In the genomic region with DNA sequence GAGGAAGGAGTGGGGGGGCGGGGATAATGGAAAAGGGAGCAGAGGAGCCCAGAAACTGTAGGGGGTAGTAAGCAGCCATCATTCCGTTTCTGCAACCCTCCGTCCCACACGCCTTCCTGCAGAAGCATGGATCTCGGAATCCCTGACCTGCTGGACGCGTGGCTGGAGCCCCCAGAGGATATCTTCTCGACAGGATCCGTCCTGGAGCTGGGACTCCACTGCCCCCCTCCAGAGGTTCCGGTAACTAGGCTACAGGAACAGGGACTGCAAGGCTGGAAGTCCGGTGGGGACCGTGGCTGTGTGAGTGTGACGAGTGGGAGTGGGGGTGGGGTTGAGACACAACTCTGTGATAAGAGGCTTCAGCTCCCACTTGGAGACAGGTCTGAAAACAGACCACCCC, we compare ENCODE assay signal across 8 cellular contexts. TPM values are rescaled to one million over a fixed set of nuclear protein-coding genes. Genes with fewer than 3 reads are reported as not detected.
A peak's percentile ranks its signal among the peaks of the same experiment; 100 is the strongest.
DNase-seq lines count a peak whose midpoint lies in the region; ATAC-seq, FAIRE-seq and TF ChIP-seq lines count a peak whose summit lies in the region.

No MANE protein-coding gene starts in this region.

- no peak overlapping the region for H2BK5ac ChIP-seq in neuronal stem cell (ENCODE audit: low read length)

- H3K18ac ChIP-seq in neuronal stem cell (ENCODE audit: low read length) = no peak overlapping the region

- POLR2A ChIA-PET in CD4-positive, alpha-beta T cell (lab: Charles Lee) = interaction anchor here (0.9 to 4.7 kb wide), 10 partner anchors 9 to 191 kb away, joined by 3 to 149 read pairs (median 26); a partner anchor contains a TSS

- peak overlapping the region; percentile 96 for H3K4me3 Mint-ChIP-seq in CD4-positive, alpha-beta T cell

- no peaks in the 10 kb centered on the region for H3K27me3 Mint-ChIP-seq in CD4-positive, alpha-beta T cell

- no peak for FAIRE-seq in D721Med (lab: Jason Lieb, UNC)

- H2BK120ac ChIP-seq in neuronal stem cell (ENCODE audit: low read depth, low read length) = no peak overlapping the region

- WGBS in ectodermal cell, 2 experiments = 77 to 80% methylated on average over 13 of the region's 13 CpGs
- WGBS in neuronal stem cell (ENCODE audit: extremely low coverage in 2 of 2, insufficient read length in 2 of 2, insufficient replicate concordance in 1 of 2), 2 donors = no CpG with 5 or more reads among the region's 13 CpGs

- no peaks in the 10 kb centered on the region for H3K79me1 ChIP-seq in neuronal stem cell (ENCODE audit: low read depth, low read length)

- H3K14ac ChIP-seq in neuronal stem cell (ENCODE audit: low read length) = no peak overlapping the region

- no peak overlapping the region for H3K23ac ChIP-seq in neuronal stem cell (ENCODE audit: low read depth, low read length, poor library complexity)

- H3K4me1 ChIP-seq in ectodermal cell (ENCODE audit: control insufficient read depth, insufficient read depth, low read length) (peaks cover 3% of the 10 kb centered on the region), neuronal stem cell (ENCODE audit: control insufficient read depth in 2 of 2, insufficient read depth in 1 of 2, low read depth in 1 of 2, low read length in 2 of 2) (peaks cover 6 to 14% of the 10 kb centered on the region in 2 donors)

- peak overlapping the region; percentile 82 for H2BK15ac ChIP-seq in neuronal stem cell (ENCODE audit: low read length)

- peaks cover 52% of the 10 kb centered on the region for H3K4me1 Mint-ChIP-seq in CD4-positive, alpha-beta T cell (ENCODE audit: low read depth)

- peak overlapping the region; percentile 65 for H3K9ac ChIP-seq in neuronal stem cell (ENCODE audit: low read depth, low read length, poor library complexity)

- H4K91ac ChIP-seq in neuronal stem cell (ENCODE audit: low read depth, low read length, poor library complexity) = no peak overlapping the region

- no peak for TF ChIP-seq CTCF in CD4-positive, alpha-beta T cell (IDR thresholded peaks at IDR 0.05)
- TF ChIP-seq CTCF in NB4 (IDR thresholded peaks at IDR 0.05; ENCODE audit: low read depth, low read length) (no peak), D721Med (IDR thresholded peaks at IDR 0.05; ENCODE audit: insufficient read depth, missing control alignments) (no peak)

- no peak for DNase-seq in CD4-positive, alpha-beta T cell
- DNase-seq in NB4 (ENCODE audit: low read depth) = no peak
- DNase-seq in neuronal stem cell (ENCODE audit: low spot score) = no peak
- DNase-seq in DMS 273 (lab: John Stamatoyannopoulos, UW; ENCODE audit: unreplicated experiment) = no peak
- no peak for DNase-seq in SHP77 treated with DMSO at 0.1 percent for 48 hours (lab: John Stamatoyannopoulos, UW)
- no peak for DNase-seq in D721Med (ENCODE audit: insufficient read length, low spot score)

- H3K4me2 ChIP-seq in neuronal stem cell (ENCODE audit: insufficient read depth, low read length, poor library complexity, severe bottlenecking) = peak overlapping the region; percentile 63

- peak overlapping the region; percentile 87 for H2AK5ac ChIP-seq in neuronal stem cell (ENCODE audit: low read depth, low read length)

- H3K36me3 Mint-ChIP-seq in CD4-positive, alpha-beta T cell (ENCODE audit: low read depth) = peaks cover 20% of the 10 kb centered on the region

- TF ChIP-seq POLR2A in NB4 (IDR thresholded peaks at IDR 0.05; ENCODE audit: extremely low read depth, insufficient read length) = no peak

- H3K27me3 ChIP-seq in CD4-positive, alpha-beta T cell (ENCODE audit: control insufficient read depth, insufficient read depth, low read length) = no peaks in the 10 kb centered on the region
- H3K27me3 ChIP-seq in ectodermal cell (ENCODE audit: control insufficient read depth, insufficient read depth, low read length, poor library complexity, severe bottlenecking) (no peaks in the 10 kb centered on the region), neuronal stem cell (ENCODE audit: control insufficient read depth in 3 of 3, insufficient read depth in 3 of 3, low read depth in 1 of 3, low read length in 3 of 3) (no peaks in the 10 kb centered on the region)

- CTCF ChIA-PET in CD4-positive, alpha-beta T cell (lab: Charles Lee) = interaction anchor here (1.5 to 3.5 kb wide), 6 partner anchors 9 to 171 kb away, joined by 4 to 30 read pairs (median 11); a partner anchor contains a TSS

- H2BK12ac ChIP-seq in neuronal stem cell (ENCODE audit: low read length) = no peak overlapping the region

- ATAC-seq in CD4-positive, alpha-beta T cell (ENCODE audit: poor library complexity) = no peak
- ATAC-seq in GM21786 (IDR thresholded peaks at IDR 0.05; ENCODE audit: unreplicated experiment) = no peak

- H3K9me3 Mint-ChIP-seq in CD4-positive, alpha-beta T cell = no peaks in the 10 kb centered on the region

- no peak overlapping the region for H3K4ac ChIP-seq in neuronal stem cell (ENCODE audit: low read length)

- H3K9me3 ChIP-seq in CD4-positive, alpha-beta T cell (ENCODE audit: control insufficient read depth, low read length) = no peaks in the 10 kb centered on the region
- no peaks in the 10 kb centered on the region for H3K9me3 ChIP-seq in ectodermal cell (ENCODE audit: control insufficient read depth, low read length)
- H3K9me3 ChIP-seq in neuronal stem cell (replicated peaks in 1 of 2; ENCODE audit: control insufficient read depth in 2 of 2, insufficient read depth in 1 of 2, low read depth in 1 of 2, low read length in 2 of 2) = no peaks in the 10 kb centered on the region

- H3K27ac ChIP-seq in CD4-positive, alpha-beta T cell (ENCODE audit: low read depth, low read length) = no peak overlapping the region
- H3K27ac ChIP-seq in ectodermal cell (ENCODE audit: insufficient read depth, low read depth, low read length, poor library complexity, severe bottlenecking) (no peak overlapping the region), neuronal stem cell (replicated peaks; ENCODE audit: low read length) (no peak overlapping the region)

- H3K4me3 ChIP-seq in NB4 (ENCODE audit: low read depth, low read length) = peak overlapping the region; percentile 94
- peak overlapping the region; percentile 62 for H3K4me3 ChIP-seq in ectodermal cell (ENCODE audit: insufficient read depth, low read depth, low read length)
- peak overlapping the region; percentile 54 to 60 for H3K4me3 ChIP-seq in neuronal stem cell (ENCODE audit: low read length in 2 of 2)

- no peaks in the 10 kb centered on the region for H3K36me3 ChIP-seq in ectodermal cell (ENCODE audit: control insufficient read depth, insufficient read depth, low read length)
- H3K36me3 ChIP-seq in neuronal stem cell (replicated peaks in 1 of 2; ENCODE audit: control insufficient read depth in 2 of 2, insufficient read depth in 2 of 2, low read length in 2 of 2) = peaks cover 2 to 32% of the 10 kb centered on the region in 2 donors

- H4K8ac ChIP-seq in neuronal stem cell (ENCODE audit: low read depth, low read length) = no peak overlapping the region

- H2AFZ ChIP-seq in neuronal stem cell (ENCODE audit: low read length) = peak overlapping the region; percentile 65

- intact Hi-C loops in CD4-positive, alpha-beta T cell (cut with DNase I, micrococcal nuclease) = no loop called here

- H3K27ac Mint-ChIP-seq in CD4-positive, alpha-beta T cell = peak overlapping the region; percentile 94

RNA-seq across cellular contexts. Expression of a gene that starts 0.7 kb away (rescaled TPM):
- total RNA-seq in CD4-positive, alpha-beta T cell = 1 to 10 TPM; 2.9 to 3.9 TPM
- 31.2 TPM for polyA plus RNA-seq in ectodermal cell (2013, experiment 1 of 4)
- polyA plus RNA-seq in ectodermal cell (2013, experiment 2 of 4) = 29.9 TPM
- 29.5 TPM for polyA plus RNA-seq in ectodermal cell (2013, experiment 3 of 4)
- 35.7 TPM for polyA plus RNA-seq in ectodermal cell (2013, experiment 4 of 4)
- polyA plus RNA-seq in neuronal stem cell (2013, experiment 1 of 2) = 14.4 TPM
- polyA plus RNA-seq in neuronal stem cell (2013, experiment 2 of 2) = 14.5 TPM

RNA-seq across cellular contexts. Expression of a gene that starts 5.1 kb away (rescaled TPM):
- 1 to 10 TPM; 6.4 to 6.9 TPM for total RNA-seq in CD4-positive, alpha-beta T cell
- polyA plus RNA-seq in ectodermal cell (2013, experiment 1 of 4) = 142 TPM
- polyA plus RNA-seq in ectodermal cell (2013, experiment 2 of 4) = 146 TPM
- 108 TPM for polyA plus RNA-seq in ectodermal cell (2013, experiment 3 of 4)
- 117 TPM for polyA plus RNA-seq in ectodermal cell (2013, experiment 4 of 4)
- 83.0 TPM for polyA plus RNA-seq in neuronal stem cell (2013, experiment 1 of 2)
- 80.7 TPM for polyA plus RNA-seq in neuronal stem cell (2013, experiment 2 of 2)

RNA-seq across cellular contexts. Expression of a gene that starts 9.1 kb away (rescaled TPM):
- 10 to 100 TPM; 80.4 to 80.9 TPM for total RNA-seq in CD4-positive, alpha-beta T cell
- 62.8 TPM for polyA plus RNA-seq in ectodermal cell (2013, experiment 1 of 4)
- 62.0 TPM for polyA plus RNA-seq in ectodermal cell (2013, experiment 2 of 4)
- 73.5 TPM for polyA plus RNA-seq in ectodermal cell (2013, experiment 3 of 4)
- 74.9 TPM for polyA plus RNA-seq in ectodermal cell (2013, experiment 4 of 4)
- polyA plus RNA-seq in neuronal stem cell (2013, experiment 1 of 2) = 64.0 TPM
- polyA plus RNA-seq in neuronal stem cell (2013, experiment 2 of 2) = 61.0 TPM

RNA-seq across cellular contexts. Expression of a gene that starts 10.0 kb away (rescaled TPM):
- 100 to 1,000 TPM; 147 to 152 TPM for total RNA-seq in CD4-positive, alpha-beta T cell
- polyA plus RNA-seq in ectodermal cell (2013, experiment 1 of 4) = 34.6 TPM
- 35.8 TPM for polyA plus RNA-seq in ectodermal cell (2013, experiment 2 of 4)
- polyA plus RNA-seq in ectodermal cell (2013, experiment 3 of 4) = 25.7 TPM
- 29.4 TPM for polyA plus RNA-seq in ectodermal cell (2013, experiment 4 of 4)
- polyA plus RNA-seq in neuronal stem cell (2013, experiment 1 of 2) = 22.5 TPM
- polyA plus RNA-seq in neuronal stem cell (2013, experiment 2 of 2) = 21.8 TPM

RNA-seq across cellular contexts. Expression of a gene that starts 17.7 kb away (rescaled TPM):
- under 1 TPM; 0.28 to 0.30 TPM for total RNA-seq in CD4-positive, alpha-beta T cell
- polyA plus RNA-seq in ectodermal cell (2013, experiment 1 of 4) = 86.2 TPM
- 65.9 TPM for polyA plus RNA-seq in ectodermal cell (2013, experiment 2 of 4)
- 70.9 TPM for polyA plus RNA-seq in ectodermal cell (2013, experiment 3 of 4)
- 77.3 TPM for polyA plus RNA-seq in ectodermal cell (2013, experiment 4 of 4)
- 104 TPM for polyA plus RNA-seq in neuronal stem cell (2013, experiment 1 of 2)
- 104 TPM for polyA plus RNA-seq in neuronal stem cell (2013, experiment 2 of 2)
